Comparison of ENCODE assay signal across 22 cellular contexts in genomic region chr5:118293378-118293777, GRCh38.
"Had no signal": no experiment of that assay in that cellular context is flagged by ENCODE, and none has a peak within 500 bp of the region (broad histone marks: within the 10 kb centered on the region; RNA-seq: fewer than 3 reads in every experiment).

No MANE protein-coding gene starts in this region.

- H3K4me3 ChIP-seq: breast epithelium, esophagus squamous epithelium, hepatocyte had no signal

- H3K4me3 Mint-ChIP-seq: activated T-cell treated with anti-CD3 and anti-CD28 coated beads, Interleukin-2, amount 50 U/mL, for 72 hours; neural crest cell had no signal

- H3K27ac Mint-ChIP-seq: activated T-cell treated with anti-CD3 and anti-CD28 coated beads, Interleukin-2, amount 50 U/mL, for 72 hours had no signal

- FAIRE-seq: astrocyte, endothelial cell of umbilical vein, islet of Langerhans had no signal

- ATAC-seq: activated T-cell treated with anti-CD3 and anti-CD28 coated beads, Interleukin-2, amount 50 U/mL, for 72 hours had no signal

- DNase-seq: activated CD4-positive, alpha-beta T cell treated with anti-CD3 and anti-CD28 coated beads, Interleukin-2, amount 50 U/mL, for 1 hour; activated CD4-positive, CD25-positive, alpha-beta regulatory T cell treated with anti-CD3 and anti-CD28 coated beads, Interleukin-2, amount 50 U/mL, for 72 hours; activated effector memory CD4-positive, alpha-beta T cell treated with anti-CD3 and anti-CD28 coated beads, Interleukin-2, amount 50 U/mL, for 16 hours; activated naive CD4-positive, alpha-beta T cell treated with anti-CD3 and anti-CD28 coated beads, Interleukin-2, amount 50 U/mL, for 16 hours; activated T-cell treated with anti-CD3 and anti-CD28 coated beads, Interleukin-2, amount 50 U/mL, for 72 hours; dermis blood vessel endothelial cell; effector memory CD4-positive, alpha-beta T cell; esophagus squamous epithelium; mammary epithelial cell; retina; stimulated activated CD4-positive, alpha-beta T cell treated with anti-CD3 and anti-CD28 coated beads, Interleukin-12 subunit alpha, Interleukin-12 subunit beta, amount 100 ng/mL, for 4 hours; stimulated activated CD4-positive, alpha-beta T cell treated with anti-CD3 and anti-CD28 coated beads, Interleukin-1b, Interleukin-23, amount 100 ng/mL, for 48 hours; stimulated activated CD8-positive, alpha-beta memory T cell treated with anti-CD3 and anti-CD28 coated beads, Interleukin-4, amount 100 ng/mL, for 48 hours; stimulated activated naive CD4-positive, alpha-beta T cell; T-helper 2 cell had no signal

- H3K27ac ChIP-seq: breast epithelium, esophagus squamous epithelium, hepatocyte, VCaP had no signal
